In the genomic region with DNA sequence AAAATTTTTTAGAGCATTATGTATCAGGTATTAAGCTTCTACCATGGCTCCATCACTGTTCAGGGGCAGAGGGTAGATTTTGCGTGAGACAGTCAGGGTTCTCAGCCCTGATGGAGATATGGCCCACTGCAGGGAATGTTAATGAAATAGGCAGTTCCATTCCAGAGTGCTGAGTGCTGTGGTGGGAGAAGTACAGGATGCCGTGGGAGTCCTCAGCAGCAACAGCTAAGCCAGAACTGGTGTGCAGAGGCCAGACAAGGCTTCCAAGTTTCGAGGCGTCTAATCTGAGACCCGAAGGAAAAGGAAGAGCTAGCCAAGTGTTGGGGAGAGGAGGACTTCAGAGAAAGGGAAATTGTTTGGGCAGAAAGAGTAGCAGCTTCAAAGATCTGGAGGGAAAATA, we compare ENCODE assay signal across 22 cellular contexts. TPM values are rescaled to one million over a fixed set of nuclear protein-coding genes. Genes with fewer than 3 reads are reported as not detected.
A peak's percentile ranks its signal among the peaks of the same experiment; 100 is the strongest.
DNase-seq lines count a peak whose midpoint lies in the region; ATAC-seq, FAIRE-seq and TF ChIP-seq lines count a peak whose summit lies in the region.
"Had no signal": no experiment of that assay in that cellular context is flagged by ENCODE, and none has a peak within 500 bp of the region (broad histone marks: within the 10 kb centered on the region; RNA-seq: fewer than 3 reads in every experiment).

No MANE protein-coding gene starts in this region.

- H2AFZ ChIP-seq in astrocyte (ENCODE audit: low read depth, low read length), result no peak overlapping the region
- H2AFZ ChIP-seq in smooth muscle cell (ENCODE audit: low read depth), result no peak overlapping the region

- intact Hi-C loops in left cardiac atrium (cut with DNase I) (no loop called here), lower lobe of right lung (cut with DNase I) (no loop called here)

- FAIRE-seq in astrocyte (lab: Jason Lieb, UNC), result no peak
- FAIRE-seq: GM18507, H54 had no signal

- H3K79me2 ChIP-seq in astrocyte (ENCODE audit: insufficient read depth, low read length), result no peaks in the 10 kb centered on the region
- H3K79me2 ChIP-seq in smooth muscle cell (ENCODE audit: low read depth), result no peaks in the 10 kb centered on the region

- WGBS in smooth muscle cell (ENCODE audit: low lambda C conversion rate), result 58% methylated on average over 5 of the region's 5 CpGs

- no peak overlapping the region for H3K4me2 ChIP-seq in astrocyte (ENCODE audit: low read length)
- peak overlapping the region; percentile 36 for H3K4me2 ChIP-seq in smooth muscle cell

- H4K20me1 ChIP-seq in astrocyte (ENCODE audit: insufficient read depth, low read length) (no peaks in the 10 kb centered on the region), smooth muscle cell (ENCODE audit: low read depth) (no peaks in the 10 kb centered on the region)

- TF ChIP-seq CTCF in astrocyte (IDR thresholded peaks at IDR 0.05; ENCODE audit: insufficient read depth, low read depth, low read length) (no peak), smooth muscle cell (IDR thresholded peaks at IDR 0.05; ENCODE audit: borderline replicate concordance, insufficient read depth, poor library complexity, severe bottlenecking) (no peak), lower lobe of right lung (IDR thresholded peaks at IDR 0.05) (no peak)

- no peak overlapping the region for H3K9ac ChIP-seq in astrocyte (ENCODE audit: low read length)
- no peak overlapping the region for H3K9ac ChIP-seq in smooth muscle cell (ENCODE audit: low read depth)

- H3K36me3 ChIP-seq in astrocyte (ENCODE audit: insufficient read depth, low read length), result no peaks in the 10 kb centered on the region
- H3K36me3 ChIP-seq in smooth muscle cell (ENCODE audit: low read depth), result no peaks in the 10 kb centered on the region
- H3K36me3 ChIP-seq in lower lobe of right lung, result no peaks in the 10 kb centered on the region

- H3K4me3 Mint-ChIP-seq in astrocyte (ENCODE audit: unreplicated experiment), result no peak overlapping the region

- no peaks in the 10 kb centered on the region for H3K9me3 Mint-ChIP-seq in astrocyte (ENCODE audit: unreplicated experiment)

- H3K9me3 ChIP-seq in astrocyte (ENCODE audit: insufficient read depth, low read depth, low read length) (no peaks in the 10 kb centered on the region), smooth muscle cell (replicated peaks; ENCODE audit: low read depth) (no peaks in the 10 kb centered on the region), lower lobe of right lung (no peaks in the 10 kb centered on the region)

- no peaks in the 10 kb centered on the region for H3K36me3 Mint-ChIP-seq in astrocyte (ENCODE audit: low read depth, unreplicated experiment)

- peak; percentile 72 to 92 for ATAC-seq in left cardiac atrium
- ATAC-seq in left lobe of liver, result no peak
- no peak for ATAC-seq in lower lobe of right lung

- H3K27ac ChIP-seq in astrocyte (ENCODE audit: low read depth, low read length) (no peak overlapping the region), smooth muscle cell (ENCODE audit: low read depth) (no peak overlapping the region), lower lobe of right lung (no peak overlapping the region)
- H3K27ac ChIP-seq: HL-60 had no signal

- H3K4me3 ChIP-seq in astrocyte (ENCODE audit: insufficient read depth, low read depth, low read length) (no peak overlapping the region), smooth muscle cell (no peak overlapping the region), lower lobe of right lung (no peak overlapping the region)

- H3K4me1 Mint-ChIP-seq in astrocyte (ENCODE audit: low read depth, unreplicated experiment), result no peaks in the 10 kb centered on the region

- no peaks in the 10 kb centered on the region for H3F3A ChIP-seq in smooth muscle cell (ENCODE audit: low read depth)

- H3K27me3 ChIP-seq in astrocyte (ENCODE audit: insufficient read depth, low read length) (no peaks in the 10 kb centered on the region), smooth muscle cell (ENCODE audit: low read depth) (no peaks in the 10 kb centered on the region), lower lobe of right lung (ENCODE audit: low read depth) (no peaks in the 10 kb centered on the region)

- no peak overlapping the region for H3K27ac Mint-ChIP-seq in astrocyte (ENCODE audit: unreplicated experiment)

- peak; percentile 17 for DNase-seq in NCI-H226
- peak; percentile 33 for DNase-seq in astrocyte (ENCODE audit: low read depth)
- peak; percentile 29 for DNase-seq in left cardiac atrium
- DNase-seq in smooth muscle cell (lab: John Stamatoyannopoulos, UW; ENCODE audit: unreplicated experiment), result no peak
- no peak for DNase-seq in kidney tubule cell (ENCODE audit: low spot score)
- DNase-seq in left lobe of liver (ENCODE audit: low spot score), result no peak
- no peak for DNase-seq in lower lobe of right lung
- DNase-seq: Calu3, DMS153, DND-41, NCI-H1048, NCI-H1417 treated with DMSO at 0.1 percent for 48 hours, NCI-H1694 treated with DMSO at 0.1 percent for 48 hours, NCI-H2081, NCI-H2227 treated with DMSO at 0.1 percent for 48 hours, NCI-H510A, NCI-H69, RPMI8226, SHP77 treated with DMSO at 0.1 percent for 48 hours had no signal

- H3K4me1 ChIP-seq in astrocyte (ENCODE audit: insufficient read depth, low read length) (no peaks in the 10 kb centered on the region), smooth muscle cell (ENCODE audit: low read depth) (no peaks in the 10 kb centered on the region), lower lobe of right lung (no peaks in the 10 kb centered on the region)

- no peaks in the 10 kb centered on the region for H3K27me3 Mint-ChIP-seq in astrocyte (ENCODE audit: low read depth, unreplicated experiment)

RNA-seq across cellular contexts. Expression of a gene that starts 30.2 kb away (rescaled TPM):
- total RNA-seq in astrocyte (27.4 and 33.8 TPM in 2 replicates), left cardiac atrium (10 to 100 TPM; 67.1 to 83.4 TPM), smooth muscle cell (21.8 and 24.9 TPM in 2 replicates), left lobe of liver (16.8 TPM), lower lobe of right lung (33.8 TPM)
- 10.5 and 11.2 TPM in 2 replicates for polyA plus RNA-seq in smooth muscle cell

Comparison
In these comparisons a context has a peak if more than half of its experiments do, and no peak if none do; other contexts are left out.
1. DNase-seq: peak in NCI-H226 (single experiment), astrocyte (single experiment) and left cardiac atrium (single experiment); none in smooth muscle cell (single experiment), kidney tubule cell (single experiment), left lobe of liver (single experiment) and lower lobe of right lung (single experiment).
2. ATAC-seq: peak in left cardiac atrium (2 of 2); none in left lobe of liver (single experiment) and lower lobe of right lung (0 of 2).